ENCODE assay signal across 13 cellular contexts in genomic region chr12:13277278-13277677, GRCh38.
"Had no signal": no experiment of that assay in that cellular context is flagged by ENCODE, and none has a peak within 500 bp of the region (broad histone marks: within the 10 kb centered on the region; RNA-seq: fewer than 3 reads in every experiment).

No MANE protein-coding gene starts in this region.

- H3K4me3 ChIP-seq: left lung, ovary had no signal

- H3K9me3 ChIP-seq: left lung, ovary, thoracic aorta had no signal

- H3K27ac ChIP-seq: left lung, ovary, thoracic aorta had no signal

- DNase-seq: activated CD4-positive, alpha-beta T cell treated with anti-CD3 and anti-CD28 coated beads, Interleukin-2, amount 50 U/mL, for 48 hours; activated CD4-positive, CD25-positive, alpha-beta regulatory T cell treated with anti-CD3 and anti-CD28 coated beads, Interleukin-2, amount 50 U/mL, for 72 hours; activated CD8-positive, alpha-beta memory T cell treated with anti-CD3 and anti-CD28 coated beads, Interleukin-2, amount 10 ng/mL, durations not matched to agents 7 days and 5 days; activated gamma-delta T cell; activated T-cell treated with anti-CD3 and anti-CD28 coated beads, Interleukin-2, amount 50 U/mL, for 24 hours; aorta; islet precursor cell; left lung; ovary; stimulated activated CD4-positive, alpha-beta T cell treated with anti-CD3 and anti-CD28 coated beads, Interleukin-2, amount 100 ng/mL, for 48 hours had no signal

- FAIRE-seq: endothelial cell of umbilical vein, frontal cortex had no signal

- H3K36me3 ChIP-seq: left lung, ovary, thoracic aorta had no signal

- H3K27me3 ChIP-seq: ovary had no signal
